Comparison of ENCODE assay signal across 8 cellular contexts in the genomic region with DNA sequence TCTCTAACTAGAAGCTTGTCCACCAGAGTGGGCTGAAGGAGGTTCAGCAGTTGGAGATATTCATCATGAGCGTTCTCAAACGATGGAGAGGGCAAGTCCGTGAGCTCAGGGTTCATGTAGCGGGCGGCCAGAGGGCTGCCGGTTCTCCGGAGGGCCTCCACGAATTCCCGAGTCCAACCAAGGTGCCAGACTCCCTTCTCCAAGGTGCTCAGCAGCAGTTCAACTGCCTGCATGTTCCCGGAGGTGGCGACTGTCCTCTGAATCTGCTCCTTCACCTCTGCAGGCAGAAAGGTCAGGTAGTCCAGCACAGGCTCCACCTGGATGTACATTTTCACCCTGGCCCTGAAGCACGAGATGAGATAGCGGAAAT. TPM values are rescaled to one million over a fixed set of nuclear protein-coding genes. Genes with fewer than 3 reads are reported as not detected.
DNase-seq lines count a peak whose midpoint lies in the region; ATAC-seq and TF ChIP-seq lines count a peak whose summit lies in the region.

No MANE protein-coding gene starts in this region.

- H3K27ac ChIP-seq in left ventricle myocardium inferior (replicated peaks), result peak overlapping the region; percentile 91

- CTCF ChIA-PET in activated naive CD4-positive, alpha-beta T cell treated with anti-CD3 and anti-CD28 coated beads, Interleukin-2, amount 10 ng/mL, durations not matched to agents 7 days and 5 days (lab: Charles Lee), result interaction anchor here (2.2 to 3.1 kb wide), 3 partner anchors 11 to 19 kb away, joined by 9 to 14 read pairs (median 12); no protein-coding TSS in a partner anchor

- peak overlapping the region; percentile 82 for H3K4me3 Mint-ChIP-seq in activated naive CD4-positive, alpha-beta T cell treated with anti-CD3 and anti-CD28 coated beads, Interleukin-2, amount 10 ng/mL, durations not matched to agents 7 days and 5 days

- no peak for TF ChIP-seq CTCF in left ventricle myocardium inferior (IDR thresholded peaks at IDR 0.05; ENCODE audit: borderline replicate concordance)
- TF ChIP-seq CTCF in BE2C (IDR thresholded peaks at IDR 0.05; ENCODE audit: low read depth, low read length), result no peak

- H3K36me3 ChIP-seq in left ventricle myocardium inferior, result no peaks in the 10 kb centered on the region
- no peaks in the 10 kb centered on the region for H3K36me3 ChIP-seq in BE2C

- H3K4me1 ChIP-seq in left ventricle myocardium inferior (peaks cover 44% of the 10 kb centered on the region), BE2C (no peaks in the 10 kb centered on the region)

- H3K27me3 ChIP-seq in left ventricle myocardium inferior (ENCODE audit: low read depth), result no peaks in the 10 kb centered on the region
- no peaks in the 10 kb centered on the region for H3K27me3 ChIP-seq in BE2C

- H3K27me3 Mint-ChIP-seq in activated naive CD4-positive, alpha-beta T cell treated with anti-CD3 and anti-CD28 coated beads, Interleukin-2, amount 10 ng/mL, durations not matched to agents 7 days and 5 days, result no peaks in the 10 kb centered on the region

- peaks cover 19% of the 10 kb centered on the region for H3K36me3 Mint-ChIP-seq in activated naive CD4-positive, alpha-beta T cell treated with anti-CD3 and anti-CD28 coated beads, Interleukin-2, amount 10 ng/mL, durations not matched to agents 7 days and 5 days

- H3K4me3 ChIP-seq in left ventricle myocardium inferior, result peak overlapping the region; percentile 78
- no peak overlapping the region for H3K4me3 ChIP-seq in BE2C (ENCODE audit: low read depth, low read length)

- intact Hi-C loops in left ventricle myocardium inferior (cut with micrococcal nuclease), result no loop called here
- intact Hi-C loops in sciatic nerve (cut with DNase I), result no loop called here

- no peaks in the 10 kb centered on the region for H3K9me3 Mint-ChIP-seq in activated naive CD4-positive, alpha-beta T cell treated with anti-CD3 and anti-CD28 coated beads, Interleukin-2, amount 10 ng/mL, durations not matched to agents 7 days and 5 days

- no peaks in the 10 kb centered on the region for H3K9me3 ChIP-seq in left ventricle myocardium inferior (replicated peaks)
- H3K9me3 ChIP-seq in BE2C, result no peaks in the 10 kb centered on the region

- H3K4me1 Mint-ChIP-seq in activated naive CD4-positive, alpha-beta T cell treated with anti-CD3 and anti-CD28 coated beads, Interleukin-2, amount 10 ng/mL, durations not matched to agents 7 days and 5 days, result peaks cover 53% of the 10 kb centered on the region

- DNase-seq in NCI-H460 (ENCODE audit: extremely low read depth, low read depth), result peak; percentile 9
- peak; percentile 42 for DNase-seq in activated naive CD4-positive, alpha-beta T cell treated with anti-CD3 and anti-CD28 coated beads, Interleukin-2, amount 10 ng/mL, durations not matched to agents 7 days and 5 days
- DNase-seq in left ventricle myocardium inferior, result peak; percentile 15
- peak; percentile 62 for DNase-seq in sciatic nerve (ENCODE audit: low spot score)
- DNase-seq in BE2C, result no peak

- no peak for TF ChIP-seq POLR2A in GM18505 (IDR thresholded peaks at IDR 0.05; ENCODE audit: borderline replicate concordance, extremely low read depth, insufficient read depth, insufficient read length)

- ATAC-seq in GM18505 (IDR thresholded peaks at IDR 0.05; ENCODE audit: unreplicated experiment) (peak; percentile 10), HG02571 (IDR thresholded peaks at IDR 0.05; ENCODE audit: unreplicated experiment) (peak; percentile 4), sciatic nerve (peak; percentile 26), GM18519 (IDR thresholded peaks at IDR 0.05; ENCODE audit: low FRiP score, unreplicated experiment) (no peak)

- H3K27ac Mint-ChIP-seq in activated naive CD4-positive, alpha-beta T cell treated with anti-CD3 and anti-CD28 coated beads, Interleukin-2, amount 10 ng/mL, durations not matched to agents 7 days and 5 days, result peak overlapping the region; percentile 92

RNA-seq across cellular contexts. Expression of gene IFIH1, which starts 0.6 kb away (rescaled TPM):
- total RNA-seq in NCI-H460 (2014; rRNA removed; shearing (Covaris generic)), result 5.1 and 6.6 TPM in 2 replicates
- 2.5 and 6.2 TPM in 2 replicates for polyA plus RNA-seq in NCI-H460 (2014; cell fraction: nucleus; rRNA removed)
- total RNA-seq in left ventricle myocardium inferior, result 6.0 TPM
- total RNA-seq in sciatic nerve, result 21.0 TPM
- polyA plus RNA-seq in BE2C (2012; ENCODE audit: insufficient read depth, insufficient read length, low read depth), result not detected

RNA-seq across cellular contexts. Expression of gene GCA, which starts 26.0 kb away (rescaled TPM):
- 6.8 and 8.3 TPM in 2 replicates for total RNA-seq in NCI-H460 (2014; rRNA removed; shearing (Covaris generic))
- 9.3 and 12.3 TPM in 2 replicates for polyA plus RNA-seq in NCI-H460 (2014; cell fraction: nucleus; rRNA removed)
- 7.4 TPM for total RNA-seq in left ventricle myocardium inferior
- total RNA-seq in sciatic nerve, result 35.7 TPM
- 8.6 TPM for polyA plus RNA-seq in BE2C (2012; ENCODE audit: insufficient read depth, insufficient read length, low read depth)
